20 cellular contexts compared by ENCODE assay signal in genomic region chr13:76330216-76330615, GRCh38.
DNase-seq lines count a peak whose midpoint lies in the region; FAIRE-seq and TF ChIP-seq lines count a peak whose summit lies in the region.
"Had no signal": no experiment of that assay in that cellular context is flagged by ENCODE, and none has a peak within 500 bp of the region (broad histone marks: within the 10 kb centered on the region; RNA-seq: fewer than 3 reads in every experiment).

No MANE protein-coding gene starts in this region.

- no peak overlapping the region for H3K4me3 ChIP-seq in SK-N-MC
- H3K4me3 ChIP-seq: BLaER1, GM12878 had no signal

- H3K36me3 Mint-ChIP-seq in osteocyte (ENCODE audit: unreplicated experiment), result no peaks in the 10 kb centered on the region
- H3K36me3 Mint-ChIP-seq: CD14-positive monocyte; CD4-positive, alpha-beta memory T cell had no signal

- no peak overlapping the region for H3K4me3 Mint-ChIP-seq in osteocyte (ENCODE audit: unreplicated experiment)
- H3K4me3 Mint-ChIP-seq: CD14-positive monocyte; CD4-positive, alpha-beta memory T cell; H9 had no signal

- H3K9me3 ChIP-seq in SK-N-MC (ENCODE audit: low read depth, low read length), result no peaks in the 10 kb centered on the region
- H3K9me3 ChIP-seq: BLaER1 had no signal

- H3K4me1 Mint-ChIP-seq in osteocyte (ENCODE audit: unreplicated experiment), result peaks cover 22% of the 10 kb centered on the region
- H3K4me1 Mint-ChIP-seq: CD4-positive, alpha-beta memory T cell; H9 had no signal

- FAIRE-seq in endometrium (lab: Jason Lieb, UNC), result peak; percentile 95
- FAIRE-seq: A204.1, GM12878, GM19239, H1, HepG2 had no signal

- no peaks in the 10 kb centered on the region for H3K9me3 Mint-ChIP-seq in osteocyte (ENCODE audit: unreplicated experiment)
- H3K9me3 Mint-ChIP-seq: H9 had no signal

- H3K27ac Mint-ChIP-seq in osteocyte (ENCODE audit: unreplicated experiment), result peak overlapping the region; percentile 2
- H3K27ac Mint-ChIP-seq: CD14-positive monocyte; CD4-positive, alpha-beta memory T cell; H9 had no signal

- DNase-seq in SK-N-MC (ENCODE audit: low read depth, low spot score) (no peak), fibroblast of peridontal ligament (ENCODE audit: extremely low read depth) (peak; percentile 54), osteocyte (ENCODE audit: extremely low spot score, unreplicated experiment) (no peak), GM03348 (ENCODE audit: low spot score) (no peak), GM13977 (ENCODE audit: low spot score) (no peak)
- DNase-seq in central memory CD4-positive, alpha-beta T cell, result no peak
- DNase-seq: ACHN; CD4-positive, alpha-beta memory T cell; DMS153; DMS79; GF-D8; H9 had no signal

- H3K27ac ChIP-seq in SK-N-MC, result peak overlapping the region; percentile 42; the same call in 1 of the 2 replicates
- H3K27ac ChIP-seq: BLaER1 had no signal

- H3K36me3 ChIP-seq in SK-N-MC (ENCODE audit: insufficient read depth, low read length), result no peaks in the 10 kb centered on the region
- H3K36me3 ChIP-seq: BLaER1 had no signal

- no peak for TF ChIP-seq CTCF in osteocyte (IDR thresholded peaks at IDR 0.05)
- no peak for TF ChIP-seq CTCF in GM13977 (IDR thresholded peaks at IDR 0.05; ENCODE audit: extremely low read depth, insufficient read depth, missing control alignments)

- in situ Hi-C loops in GM13977 (cut with MboI; ENCODE audit: low pct_unique_long_range_greater_than_20kb, low sequenced_read_pairs, unreplicated experiment), result no loop called here

- H3K27me3 Mint-ChIP-seq in osteocyte (ENCODE audit: unreplicated experiment), result peaks cover 6% of the 10 kb centered on the region
- H3K27me3 Mint-ChIP-seq: CD4-positive, alpha-beta memory T cell had no signal

- H3K9ac ChIP-seq in SK-N-MC (ENCODE audit: insufficient read length), result no peak overlapping the region
- H3K9ac ChIP-seq: BLaER1 had no signal
